Comparison of ENCODE assay signal across 9 cellular contexts in genomic region chr15:51726302-51727073, GRCh38. TPM values are rescaled to one million over a fixed set of nuclear protein-coding genes. Genes with fewer than 3 reads are reported as not detected.
DNase-seq lines count a peak whose midpoint lies in the region; ATAC-seq and TF ChIP-seq lines count a peak whose summit lies in the region.
"Had no signal": no experiment of that assay in that cellular context is flagged by ENCODE, and none has a peak within 500 bp of the region (broad histone marks: within the 10 kb centered on the region; RNA-seq: fewer than 3 reads in every experiment).

No MANE protein-coding gene starts in this region.

- H3K27me3 ChIP-seq in CD4-positive, alpha-beta T cell (ENCODE audit: control insufficient read depth, insufficient read depth, low read length), result no peaks in the 10 kb centered on the region
- H3K27me3 ChIP-seq in OCI-LY3 (ENCODE audit: low read depth, low read length) (no peaks in the 10 kb centered on the region), lung (ENCODE audit: control insufficient read depth, insufficient read depth) (no peaks in the 10 kb centered on the region)

- peaks cover 51% of the 10 kb centered on the region for H3K36me3 Mint-ChIP-seq in CD4-positive, alpha-beta T cell (ENCODE audit: low read depth)

- TF ChIP-seq POLR2A in GM18951 (IDR thresholded peaks at IDR 0.05; ENCODE audit: extremely low read depth, insufficient read depth, insufficient read length), result peak; percentile 31

- H3K27ac ChIP-seq in CD4-positive, alpha-beta T cell (ENCODE audit: low read depth, low read length), result no peak overlapping the region
- H3K27ac ChIP-seq in OCI-LY3 (ENCODE audit: low read length) (no peak overlapping the region), lung (ENCODE audit: low read depth in 1 of 2, low read length in 1 of 2) (no peak overlapping the region)

- no peaks in the 10 kb centered on the region for H3K9me3 Mint-ChIP-seq in CD4-positive, alpha-beta T cell

- intact Hi-C loops in CD4-positive, alpha-beta T cell (cut with DNase I, micrococcal nuclease), result no loop called here

- H3K4me3 Mint-ChIP-seq in CD4-positive, alpha-beta T cell, result peak overlapping the region; percentile 52

- H2AFZ ChIP-seq in OCI-LY3 (ENCODE audit: low read depth, low read length), result no peak overlapping the region

- H3K9ac ChIP-seq in OCI-LY3 (ENCODE audit: low read length), result no peak overlapping the region

- POLR2A ChIA-PET in CD4-positive, alpha-beta T cell (lab: Charles Lee), result interaction anchor here (0.6 to 2.6 kb wide), 2 partner anchors 11 to 50 kb away, joined by 3 to 14 read pairs; partner anchors contain the start of gene LYSMD2

- H3K79me2 ChIP-seq in OCI-LY3 (ENCODE audit: low read length), result peaks cover 62% of the 10 kb centered on the region

- no peaks in the 10 kb centered on the region for H3K9me3 ChIP-seq in CD4-positive, alpha-beta T cell (ENCODE audit: control insufficient read depth, low read length)
- no peaks in the 10 kb centered on the region for H3K9me3 ChIP-seq in OCI-LY3 (ENCODE audit: insufficient read depth, low read length)
- H3K9me3 ChIP-seq in lung (ENCODE audit: control insufficient read depth in 2 of 2, insufficient read depth in 1 of 2, low read length in 1 of 2), result no peaks in the 10 kb centered on the region

- peak overlapping the region; percentile 20 for H3K4me2 ChIP-seq in OCI-LY3 (ENCODE audit: low read length)

- ATAC-seq in CD4-positive, alpha-beta T cell (ENCODE audit: poor library complexity), result peak; percentile 69
- ATAC-seq in HG03108 (IDR thresholded peaks at IDR 0.05; ENCODE audit: unreplicated experiment) (peak; percentile 67), lung (ENCODE audit: insufficient read depth, low FRiP score) (peak; percentile 69), GM21526 (IDR thresholded peaks at IDR 0.05; ENCODE audit: low FRiP score, unreplicated experiment) (no peak)

- DNase-seq in CD4-positive, alpha-beta T cell, result peak in 7 of 10 experiments; percentile 7 to 46 (median 24)
- DNase-seq in cerebellum (ENCODE audit: low spot score), result peak; percentile 41
- DNase-seq in lung (ENCODE audit: low spot score), result no peak
- DNase-seq in NCI-H128 (lab: John Stamatoyannopoulos, UW; ENCODE audit: unreplicated experiment), result no peak

- CTCF ChIA-PET in CD4-positive, alpha-beta T cell (lab: Charles Lee), result interaction anchor here (0.9 to 1.9 kb wide), 2 partner anchors 50 to 77 kb away, joined by 3 to 6 read pairs; no protein-coding TSS in a partner anchor

- H3K4me1 Mint-ChIP-seq in CD4-positive, alpha-beta T cell (ENCODE audit: low read depth), result peaks cover 65% of the 10 kb centered on the region

- peaks cover 40% of the 10 kb centered on the region for H4K20me1 ChIP-seq in OCI-LY3 (ENCODE audit: insufficient read depth, low read length)

- H3K36me3 ChIP-seq in OCI-LY3 (replicated peaks; ENCODE audit: low read depth, low read length) (peaks cover 41% of the 10 kb centered on the region), lung (ENCODE audit: control insufficient read depth in 2 of 2, insufficient read depth in 2 of 2, low read length in 2 of 2) (no peaks in the 10 kb centered on the region)

- TF ChIP-seq CTCF in CD4-positive, alpha-beta T cell (IDR thresholded peaks at IDR 0.05), result no peak
- TF ChIP-seq CTCF in OCI-LY3 (IDR thresholded peaks at IDR 0.05; ENCODE audit: low read depth, low read length), result no peak
- TF ChIP-seq CTCF in lung (IDR thresholded peaks at IDR 0.05; ENCODE audit: control extremely low read depth, extremely low read depth), result no peak

- H3K4me1 ChIP-seq in OCI-LY3 (ENCODE audit: low read length) (peaks cover 50% of the 10 kb centered on the region), lung (ENCODE audit: control insufficient read depth in 2 of 2, insufficient read depth in 2 of 2, low read length in 2 of 2) (peaks cover 11 to 13% of the 10 kb centered on the region in 2 donors)

- no peak overlapping the region for H3K4me3 ChIP-seq in OCI-LY3 (ENCODE audit: low read length)
- H3K4me3 ChIP-seq in lung, result no peak overlapping the region

- 54 to 71% methylated on average over 5 of the region's 5 CpGs for WGBS in lung, 2 donors

- in situ Hi-C loops in GM18951 (cut with MboI; ENCODE audit: low sequenced_read_pairs, unreplicated experiment), result no loop called here

- H3K27ac Mint-ChIP-seq in CD4-positive, alpha-beta T cell, result peak overlapping the region; percentile 62

- H3K27me3 Mint-ChIP-seq in CD4-positive, alpha-beta T cell, result no peaks in the 10 kb centered on the region

RNA-seq across cellular contexts. Expression of gene LYSMD2, which starts 11.0 kb away (rescaled TPM):
- total RNA-seq in CD4-positive, alpha-beta T cell, result 10 to 100 TPM; 17.4 TPM
- total RNA-seq in cerebellum (8.1 TPM), lung (10 to 100 TPM in 1 of 2 donors, 1 to 10 TPM in 1; 8.1 to 12.9 TPM)
- 10 to 100 TPM; 14.4 to 17.4 TPM for polyA plus RNA-seq in lung

RNA-seq across cellular contexts. Expression of gene TMOD2, which starts 24.9 kb away (rescaled TPM):
- total RNA-seq in CD4-positive, alpha-beta T cell, result 1 to 10 TPM; 5.6 to 6.9 TPM
- 105 TPM for total RNA-seq in cerebellum
- 10 to 100 TPM in 1 of 2 donors, 1 to 10 TPM in 1; 9.4 to 10.4 TPM for total RNA-seq in lung
- polyA plus RNA-seq in lung, result 1 to 10 TPM; 1.5 to 2.1 TPM

RNA-seq across cellular contexts. Expression of gene SCG3, which starts 45.2 kb away (rescaled TPM):
- total RNA-seq in CD4-positive, alpha-beta T cell, result not detected
- 48.5 TPM for total RNA-seq in cerebellum
- total RNA-seq in lung, result 1 to 10 TPM in 1 of 2 donors, under 1 TPM in 1; 0.37 to 1.3 TPM
- under 1 TPM; 0.14 to 0.15 TPM for polyA plus RNA-seq in lung
- total RNA-seq: T-helper 1 cell treated with Interleukin-12 subunit alpha and Interleukin-12 subunit beta and Interleukin-4 antibody, amounts not matched to agents 30 ng/mL and 1 ng/mL, for 36 hours had no signal

Comparison
In these comparisons a context has a peak if more than half of its experiments do, and no peak if none do; other contexts are left out.
1. DNase-seq: peak in CD4-positive, alpha-beta T cell (7 of 10) and cerebellum (single experiment); none in lung (single experiment) and NCI-H128 (single experiment).
2. RNA of gene SCG3, which starts 45.2 kb away (total RNA-seq): 48.5 TPM in cerebellum (single experiment); 0.37 to 1.3 TPM in lung and not detected in CD4-positive, alpha-beta T cell; every median in the first group is over 10 times any median in the second.